ENCODE assay signal across 1 cellular context in the genomic region with DNA sequence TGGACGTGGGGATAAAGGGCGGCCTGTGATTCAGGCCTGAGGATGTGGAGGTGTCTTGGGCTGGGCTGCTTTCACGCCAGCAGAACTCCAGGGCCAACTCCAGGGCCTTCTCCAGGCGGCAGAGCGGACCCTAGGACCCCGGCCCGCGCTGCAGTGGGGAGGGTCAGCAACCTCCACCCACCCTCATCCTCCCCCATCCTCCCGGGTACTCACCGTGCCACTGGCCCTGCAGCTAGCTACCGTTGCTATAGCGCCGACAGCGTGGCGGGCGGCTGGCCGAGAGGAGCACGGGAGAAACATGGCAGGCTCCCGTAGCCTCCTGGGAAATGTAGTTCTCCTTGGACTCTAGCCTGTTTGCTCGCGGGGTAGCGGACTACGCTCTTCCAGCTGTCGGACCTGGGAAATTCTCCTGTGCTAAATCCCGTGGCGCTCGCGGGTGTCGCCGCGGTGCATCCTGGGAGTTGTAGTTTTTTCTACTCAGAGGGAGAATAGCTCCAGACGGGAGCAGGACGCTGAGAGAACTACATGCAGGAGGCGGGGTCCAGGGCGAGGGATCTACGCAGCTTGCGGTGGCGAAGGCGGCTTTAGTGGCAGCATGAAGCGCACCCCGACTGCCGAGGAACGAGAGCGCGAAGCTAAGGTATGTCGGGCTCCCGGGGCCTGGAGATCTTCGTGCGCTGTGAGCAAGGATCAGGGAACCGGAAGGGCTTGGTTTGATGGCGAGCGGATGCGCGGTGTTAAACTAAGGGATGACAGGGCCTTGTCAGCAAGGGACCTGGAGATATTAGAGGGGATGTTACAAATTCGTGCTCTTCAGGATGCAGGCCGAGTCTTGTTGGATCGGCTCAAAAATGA.
TF ChIP-seq lines count a peak whose summit lies in the region.

Gene FTO (plus strand): TSS at position 567 of the 855 bp plus-strand sequence.
Gene RPGRIP1L (minus strand): TSS at position 270 of the 855 bp plus-strand sequence. CDS start 3,136 bp downstream, outside the sequence.

TF ChIP-seq in K562, 482 proteins besides CTCF, POLR2A, EP300 and RAD21 (continued from another document and continues in another):
- TF ChIP-seq ZNF830 (CRISPR knock-in tag; IDR thresholded peaks at IDR 0.05) (no peak), ZNF197 (CRISPR knock-in tag; IDR thresholded peaks at IDR 0.05; ENCODE audit: low read depth) (peak; percentile 91; the same call in 1 of the 2 replicates), SPI1 (IDR thresholded peaks at IDR 0.05; ENCODE audit: borderline replicate concordance, low read depth, low read length) (no peak), RBBP5 (IDR thresholded peaks at IDR 0.05; ENCODE audit: borderline replicate concordance, insufficient read depth, low read length, poor library complexity, severe bottlenecking) (peak; percentile 67), FOSL1 (tag; conservative IDR thresholded peaks at IDR 0.05) (peak; percentile 40; the same call in 1 of the 2 replicates), MNT (conservative IDR thresholded peaks at IDR 0.05) (peak; percentile 76 to 86; a peak in 3 of 4 replicates), MAX (CRISPR knock-in tag; IDR thresholded peaks at IDR 0.05) (peak; percentile 61), CBFA2T2 (conservative IDR thresholded peaks at IDR 0.05) (no peak), RB1 (IDR thresholded peaks at IDR 0.05; ENCODE audit: low read depth) (peak; percentile 62), ATF1 (CRISPR knock-in tag; IDR thresholded peaks at IDR 0.05) (no peak), ATF1 (tag; IDR thresholded peaks at IDR 0.05) (peak; percentile 92), ZNF639 (CRISPR knock-in tag; conservative IDR thresholded peaks at IDR 0.05 in 1 of 2, IDR thresholded peaks at IDR 0.05 in 1 of 2) (peak in 1 of 2 experiments; percentile 81; a peak in 2 of 4 replicates), HDAC2 (IDR thresholded peaks at IDR 0.05) (0 out of 2 replicates have a peak, but pooled peaks have one; percentile 15), BMI1 (IDR thresholded peaks at IDR 0.05; ENCODE audit: low read length) (peak; percentile 62), DACH1 (IDR thresholded peaks at IDR 0.05; ENCODE audit: partially characterized antibody) (peak; percentile 52), ARID4B (CRISPR knock-in tag; IDR thresholded peaks at IDR 0.05) (peak; percentile 87), TEAD1 (CRISPR knock-in tag; IDR thresholded peaks at IDR 0.05) (peak; percentile 64 to 66; a peak in 3 of 4 replicates), BCLAF1 (IDR thresholded peaks at IDR 0.05; ENCODE audit: borderline replicate concordance in 1 of 2, control insufficient read depth in 1 of 2, low read depth in 2 of 2, low read length in 1 of 2) (no peak), ARNT (IDR thresholded peaks at IDR 0.05) (peak in 1 of 2 experiments; percentile 81; a peak in 1 of 4 replicates), PHTF2 (CRISPR knock-in tag; IDR thresholded peaks at IDR 0.05) (no peak), L3MBTL2 (IDR thresholded peaks at IDR 0.05) (peak; percentile 86), TBL1XR1 (IDR thresholded peaks at IDR 0.05; ENCODE audit: low read length in 2 of 2) (0 out of 4 replicates have a peak, but pooled peaks of 1 of the 2 experiments have one; percentile 50), GABPA (tag; conservative IDR thresholded peaks at IDR 0.05; ENCODE audit: low read depth) (peak; percentile 81), FOXJ2 (tag; IDR thresholded peaks at IDR 0.05) (peak; percentile 91), ELF4 (CRISPR knock-in tag; IDR thresholded peaks at IDR 0.05) (no peak), ZNF766 (CRISPR knock-in tag; conservative IDR thresholded peaks at IDR 0.05) (peak; percentile 95), DPF2 (IDR thresholded peaks at IDR 0.05) (no peak), ZNF644 (tag; IDR thresholded peaks at IDR 0.05; ENCODE audit: low read depth) (peak; percentile 91; the same call in 1 of the 2 replicates), CHD2 (IDR thresholded peaks at IDR 0.05; ENCODE audit: low read depth, low read length) (peak; percentile 92), SIX5 (IDR thresholded peaks at IDR 0.05; ENCODE audit: borderline replicate concordance in 1 of 2, insufficient read depth in 1 of 2, low read depth in 1 of 2, low read length in 2 of 2) (peak; percentile 88), NR2C2 (CRISPR knock-in tag; IDR thresholded peaks at IDR 0.05) (no peak), NR2C2 (tag; IDR thresholded peaks at IDR 0.05) (peak; percentile 87; the same call in 1 of the 2 replicates), SMAD4 (CRISPR knock-in tag; conservative IDR thresholded peaks at IDR 0.05) (0 out of 2 replicates have a peak, but pooled peaks have one; percentile 31), ZNF3 (CRISPR knock-in tag; IDR thresholded peaks at IDR 0.05) (no peak), ARHGAP35 (IDR thresholded peaks at IDR 0.05; ENCODE audit: partially characterized antibody) (peak; percentile 83), ZFX (CRISPR knock-in tag; IDR thresholded peaks at IDR 0.05) (peak; percentile 86), KAT2B (IDR thresholded peaks at IDR 0.05; ENCODE audit: low read depth, low read length) (no peak), ZNF589 (CRISPR knock-in tag; IDR thresholded peaks at IDR 0.05; ENCODE audit: low read depth) (peak; percentile 59; the same call in 1 of the 2 replicates), RFX1 (IDR thresholded peaks at IDR 0.05) (peak; percentile 95), CTBP1 (IDR thresholded peaks at IDR 0.05; ENCODE audit: borderline replicate concordance) (peak; percentile 47; the same call in 1 of the 2 replicates)
- TF ChIP-seq, protein P1, sequence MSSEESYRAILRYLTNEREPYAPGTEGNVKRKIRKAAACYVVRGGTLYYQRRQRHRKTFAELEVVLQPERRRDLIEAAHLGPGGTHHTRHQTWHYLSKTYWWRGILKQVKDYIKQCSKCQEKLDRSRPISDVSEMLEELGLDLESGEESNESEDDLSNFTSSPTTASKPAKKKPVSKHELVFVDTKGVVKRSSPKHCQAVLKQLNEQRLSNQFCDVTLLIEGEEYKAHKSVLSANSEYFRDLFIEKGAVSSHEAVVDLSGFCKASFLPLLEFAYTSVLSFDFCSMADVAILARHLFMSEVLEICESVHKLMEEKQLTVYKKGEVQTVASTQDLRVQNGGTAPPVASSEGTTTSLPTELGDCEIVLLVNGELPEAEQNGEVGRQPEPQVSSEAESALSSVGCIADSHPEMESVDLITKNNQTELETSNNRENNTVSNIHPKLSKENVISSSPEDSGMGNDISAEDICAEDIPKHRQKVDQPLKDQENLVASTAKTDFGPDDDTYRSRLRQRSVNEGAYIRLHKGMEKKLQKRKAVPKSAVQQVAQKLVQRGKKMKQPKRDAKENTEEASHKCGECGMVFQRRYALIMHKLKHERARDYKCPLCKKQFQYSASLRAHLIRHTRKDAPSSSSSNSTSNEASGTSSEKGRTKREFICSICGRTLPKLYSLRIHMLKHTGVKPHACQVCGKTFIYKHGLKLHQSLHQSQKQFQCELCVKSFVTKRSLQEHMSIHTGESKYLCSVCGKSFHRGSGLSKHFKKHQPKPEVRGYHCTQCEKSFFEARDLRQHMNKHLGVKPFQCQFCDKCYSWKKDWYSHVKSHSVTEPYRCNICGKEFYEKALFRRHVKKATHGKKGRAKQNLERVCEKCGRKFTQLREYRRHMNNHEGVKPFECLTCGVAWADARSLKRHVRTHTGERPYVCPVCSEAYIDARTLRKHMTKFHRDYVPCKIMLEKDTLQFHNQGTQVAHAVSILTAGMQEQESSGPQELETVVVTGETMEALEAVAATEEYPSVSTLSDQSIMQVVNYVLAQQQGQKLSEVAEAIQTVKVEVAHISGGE (CRISPR knock-in tag; IDR thresholded peaks at IDR 0.05): peak in 1 of 3 experiments; percentile 71; a peak in 2 of 6 replicates
- TF ChIP-seq, protein P2, sequence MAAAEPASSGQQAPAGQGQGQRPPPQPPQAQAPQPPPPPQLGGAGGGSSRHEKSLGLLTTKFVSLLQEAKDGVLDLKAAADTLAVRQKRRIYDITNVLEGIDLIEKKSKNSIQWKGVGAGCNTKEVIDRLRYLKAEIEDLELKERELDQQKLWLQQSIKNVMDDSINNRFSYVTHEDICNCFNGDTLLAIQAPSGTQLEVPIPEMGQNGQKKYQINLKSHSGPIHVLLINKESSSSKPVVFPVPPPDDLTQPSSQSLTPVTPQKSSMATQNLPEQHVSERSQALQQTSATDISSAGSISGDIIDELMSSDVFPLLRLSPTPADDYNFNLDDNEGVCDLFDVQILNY (CRISPR knock-in tag; IDR thresholded peaks at IDR 0.05): no peak
- TF ChIP-seq, protein P3, sequence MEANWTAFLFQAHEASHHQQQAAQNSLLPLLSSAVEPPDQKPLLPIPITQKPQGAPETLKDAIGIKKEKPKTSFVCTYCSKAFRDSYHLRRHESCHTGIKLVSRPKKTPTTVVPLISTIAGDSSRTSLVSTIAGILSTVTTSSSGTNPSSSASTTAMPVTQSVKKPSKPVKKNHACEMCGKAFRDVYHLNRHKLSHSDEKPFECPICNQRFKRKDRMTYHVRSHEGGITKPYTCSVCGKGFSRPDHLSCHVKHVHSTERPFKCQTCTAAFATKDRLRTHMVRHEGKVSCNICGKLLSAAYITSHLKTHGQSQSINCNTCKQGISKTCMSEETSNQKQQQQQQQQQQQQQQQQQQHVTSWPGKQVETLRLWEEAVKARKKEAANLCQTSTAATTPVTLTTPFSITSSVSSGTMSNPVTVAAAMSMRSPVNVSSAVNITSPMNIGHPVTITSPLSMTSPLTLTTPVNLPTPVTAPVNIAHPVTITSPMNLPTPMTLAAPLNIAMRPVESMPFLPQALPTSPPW (CRISPR knock-in tag; IDR thresholded peaks at IDR 0.05): peak; percentile 100
